ENCODE assay signal across 28 cellular contexts in genomic region chr10:110313674-110314073, GRCh38.
"Had no signal": no experiment of that assay in that cellular context is flagged by ENCODE, and none has a peak within 500 bp of the region (broad histone marks: within the 10 kb centered on the region; RNA-seq: fewer than 3 reads in every experiment).

No MANE protein-coding gene starts in this region.

- ATAC-seq: left cardiac atrium; left lobe of liver; lower lobe of right lung; naive thymus-derived CD8-positive, alpha-beta T cell; pancreas; right cardiac atrium; sciatic nerve; upper lobe of right lung had no signal

- DNase-seq: hippocampal formation; kidney glomerular epithelial cell; left cardiac atrium; lower lobe of right lung; mammary epithelial cell; naive thymus-derived CD8-positive, alpha-beta T cell; nucleus accumbens; pancreas; posterior cingulate gyrus; retina; right cardiac atrium; stimulated activated CD4-positive, alpha-beta T cell treated with anti-CD3 and anti-CD28 coated beads, Interleukin-12 subunit alpha, Interleukin-12 subunit beta, amount 100 ng/mL, for 4 hours; stimulated activated CD4-positive, alpha-beta T cell treated with anti-CD3 and anti-CD28 coated beads, Interleukin-15, amount 100 ng/mL, for 24 hours; stimulated activated CD4-positive, alpha-beta T cell treated with anti-CD3 and anti-CD28 coated beads, Interleukin-2, amount 100 ng/mL, for 24 hours; stimulated activated CD4-positive, alpha-beta T cell treated with anti-CD3 and anti-CD28 coated beads, Interleukin-4, amount 100 ng/mL, for 1 hour; stimulated activated naive CD4-positive, alpha-beta T cell; tibial artery; upper lobe of right lung had no signal

- H3K27ac Mint-ChIP-seq: nephron; stimulated activated naive CD8-positive, alpha-beta T cell treated with anti-CD3 and anti-CD28 coated beads, Interleukin-15, Interleukin-2, amounts not matched to agents 100 ng/mL and 50 ng/mL, for 24 hours had no signal

- H3K9me3 Mint-ChIP-seq: naive thymus-derived CD8-positive, alpha-beta T cell; nephron; neural crest cell; stimulated activated naive CD8-positive, alpha-beta T cell treated with anti-CD3 and anti-CD28 coated beads, Interleukin-15, Interleukin-2, amounts not matched to agents 100 ng/mL and 50 ng/mL, for 24 hours had no signal

- H3K9me3 ChIP-seq: lower lobe of right lung, pancreas, prostate gland, suprapubic skin, thoracic aorta, tibial artery, upper lobe of right lung had no signal

- H3K4me1 ChIP-seq: pancreas, prostate gland, tibial artery, upper lobe of right lung had no signal

- H3K4me3 Mint-ChIP-seq: naive thymus-derived CD8-positive, alpha-beta T cell; nephron; neural crest cell; stimulated activated naive CD8-positive, alpha-beta T cell treated with anti-CD3 and anti-CD28 coated beads, Interleukin-15, Interleukin-2, amounts not matched to agents 100 ng/mL and 50 ng/mL, for 24 hours had no signal

- H3K27me3 ChIP-seq: suprapubic skin, upper lobe of right lung had no signal

- H3K36me3 Mint-ChIP-seq: naive thymus-derived CD8-positive, alpha-beta T cell had no signal

- H3K36me3 ChIP-seq: lower lobe of right lung, pancreas, prostate gland, suprapubic skin, thoracic aorta, tibial artery, upper lobe of right lung had no signal

- H3K4me3 ChIP-seq: lower lobe of right lung, pancreas, prostate gland, skin epidermis, suprapubic skin, thoracic aorta, tibial artery, upper lobe of right lung had no signal

- H3K4me1 Mint-ChIP-seq: nephron had no signal

- FAIRE-seq: pancreas, urothelium cell line had no signal

- H3K27ac ChIP-seq: lower lobe of right lung, pancreas, prostate gland, skin epidermis, suprapubic skin, thoracic aorta, tibial artery, upper lobe of right lung had no signal
